In genomic region chr3:173796865-173797264, GRCh38 we compare ENCODE assay signal across 2 cellular contexts.
TF ChIP-seq lines count a peak whose summit lies in the region.

No MANE protein-coding gene starts in this region.

TF ChIP-seq in GM23338, 12 proteins besides CTCF, POLR2A, EP300 and RAD21 (continued from another document):
- TF ChIP-seq, protein P1, sequence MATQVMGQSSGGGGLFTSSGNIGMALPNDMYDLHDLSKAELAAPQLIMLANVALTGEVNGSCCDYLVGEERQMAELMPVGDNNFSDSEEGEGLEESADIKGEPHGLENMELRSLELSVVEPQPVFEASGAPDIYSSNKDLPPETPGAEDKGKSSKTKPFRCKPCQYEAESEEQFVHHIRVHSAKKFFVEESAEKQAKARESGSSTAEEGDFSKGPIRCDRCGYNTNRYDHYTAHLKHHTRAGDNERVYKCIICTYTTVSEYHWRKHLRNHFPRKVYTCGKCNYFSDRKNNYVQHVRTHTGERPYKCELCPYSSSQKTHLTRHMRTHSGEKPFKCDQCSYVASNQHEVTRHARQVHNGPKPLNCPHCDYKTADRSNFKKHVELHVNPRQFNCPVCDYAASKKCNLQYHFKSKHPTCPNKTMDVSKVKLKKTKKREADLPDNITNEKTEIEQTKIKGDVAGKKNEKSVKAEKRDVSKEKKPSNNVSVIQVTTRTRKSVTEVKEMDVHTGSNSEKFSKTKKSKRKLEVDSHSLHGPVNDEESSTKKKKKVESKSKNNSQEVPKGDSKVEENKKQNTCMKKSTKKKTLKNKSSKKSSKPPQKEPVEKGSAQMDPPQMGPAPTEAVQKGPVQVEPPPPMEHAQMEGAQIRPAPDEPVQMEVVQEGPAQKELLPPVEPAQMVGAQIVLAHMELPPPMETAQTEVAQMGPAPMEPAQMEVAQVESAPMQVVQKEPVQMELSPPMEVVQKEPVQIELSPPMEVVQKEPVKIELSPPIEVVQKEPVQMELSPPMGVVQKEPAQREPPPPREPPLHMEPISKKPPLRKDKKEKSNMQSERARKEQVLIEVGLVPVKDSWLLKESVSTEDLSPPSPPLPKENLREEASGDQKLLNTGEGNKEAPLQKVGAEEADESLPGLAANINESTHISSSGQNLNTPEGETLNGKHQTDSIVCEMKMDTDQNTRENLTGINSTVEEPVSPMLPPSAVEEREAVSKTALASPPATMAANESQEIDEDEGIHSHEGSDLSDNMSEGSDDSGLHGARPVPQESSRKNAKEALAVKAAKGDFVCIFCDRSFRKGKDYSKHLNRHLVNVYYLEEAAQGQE (IDR thresholded peaks at IDR 0.05; ENCODE audit: unreplicated experiment): no peak
- TF ChIP-seq NANOG (IDR thresholded peaks at IDR 0.05; ENCODE audit: borderline replicate concordance) (no peak), ZNF114 (CRISPR knock-in tag; IDR thresholded peaks at IDR 0.05) (no peak), EZH2phosphoT487 (IDR thresholded peaks at IDR 0.05; ENCODE audit: unreplicated experiment) (no peak), POLR2AphosphoS5 (IDR thresholded peaks at IDR 0.05; ENCODE audit: low read depth) (no peak), CREB1 (CRISPR knock-in tag; IDR thresholded peaks at IDR 0.05; ENCODE audit: low read depth) (no peak)
- TF ChIP-seq, protein P2, sequence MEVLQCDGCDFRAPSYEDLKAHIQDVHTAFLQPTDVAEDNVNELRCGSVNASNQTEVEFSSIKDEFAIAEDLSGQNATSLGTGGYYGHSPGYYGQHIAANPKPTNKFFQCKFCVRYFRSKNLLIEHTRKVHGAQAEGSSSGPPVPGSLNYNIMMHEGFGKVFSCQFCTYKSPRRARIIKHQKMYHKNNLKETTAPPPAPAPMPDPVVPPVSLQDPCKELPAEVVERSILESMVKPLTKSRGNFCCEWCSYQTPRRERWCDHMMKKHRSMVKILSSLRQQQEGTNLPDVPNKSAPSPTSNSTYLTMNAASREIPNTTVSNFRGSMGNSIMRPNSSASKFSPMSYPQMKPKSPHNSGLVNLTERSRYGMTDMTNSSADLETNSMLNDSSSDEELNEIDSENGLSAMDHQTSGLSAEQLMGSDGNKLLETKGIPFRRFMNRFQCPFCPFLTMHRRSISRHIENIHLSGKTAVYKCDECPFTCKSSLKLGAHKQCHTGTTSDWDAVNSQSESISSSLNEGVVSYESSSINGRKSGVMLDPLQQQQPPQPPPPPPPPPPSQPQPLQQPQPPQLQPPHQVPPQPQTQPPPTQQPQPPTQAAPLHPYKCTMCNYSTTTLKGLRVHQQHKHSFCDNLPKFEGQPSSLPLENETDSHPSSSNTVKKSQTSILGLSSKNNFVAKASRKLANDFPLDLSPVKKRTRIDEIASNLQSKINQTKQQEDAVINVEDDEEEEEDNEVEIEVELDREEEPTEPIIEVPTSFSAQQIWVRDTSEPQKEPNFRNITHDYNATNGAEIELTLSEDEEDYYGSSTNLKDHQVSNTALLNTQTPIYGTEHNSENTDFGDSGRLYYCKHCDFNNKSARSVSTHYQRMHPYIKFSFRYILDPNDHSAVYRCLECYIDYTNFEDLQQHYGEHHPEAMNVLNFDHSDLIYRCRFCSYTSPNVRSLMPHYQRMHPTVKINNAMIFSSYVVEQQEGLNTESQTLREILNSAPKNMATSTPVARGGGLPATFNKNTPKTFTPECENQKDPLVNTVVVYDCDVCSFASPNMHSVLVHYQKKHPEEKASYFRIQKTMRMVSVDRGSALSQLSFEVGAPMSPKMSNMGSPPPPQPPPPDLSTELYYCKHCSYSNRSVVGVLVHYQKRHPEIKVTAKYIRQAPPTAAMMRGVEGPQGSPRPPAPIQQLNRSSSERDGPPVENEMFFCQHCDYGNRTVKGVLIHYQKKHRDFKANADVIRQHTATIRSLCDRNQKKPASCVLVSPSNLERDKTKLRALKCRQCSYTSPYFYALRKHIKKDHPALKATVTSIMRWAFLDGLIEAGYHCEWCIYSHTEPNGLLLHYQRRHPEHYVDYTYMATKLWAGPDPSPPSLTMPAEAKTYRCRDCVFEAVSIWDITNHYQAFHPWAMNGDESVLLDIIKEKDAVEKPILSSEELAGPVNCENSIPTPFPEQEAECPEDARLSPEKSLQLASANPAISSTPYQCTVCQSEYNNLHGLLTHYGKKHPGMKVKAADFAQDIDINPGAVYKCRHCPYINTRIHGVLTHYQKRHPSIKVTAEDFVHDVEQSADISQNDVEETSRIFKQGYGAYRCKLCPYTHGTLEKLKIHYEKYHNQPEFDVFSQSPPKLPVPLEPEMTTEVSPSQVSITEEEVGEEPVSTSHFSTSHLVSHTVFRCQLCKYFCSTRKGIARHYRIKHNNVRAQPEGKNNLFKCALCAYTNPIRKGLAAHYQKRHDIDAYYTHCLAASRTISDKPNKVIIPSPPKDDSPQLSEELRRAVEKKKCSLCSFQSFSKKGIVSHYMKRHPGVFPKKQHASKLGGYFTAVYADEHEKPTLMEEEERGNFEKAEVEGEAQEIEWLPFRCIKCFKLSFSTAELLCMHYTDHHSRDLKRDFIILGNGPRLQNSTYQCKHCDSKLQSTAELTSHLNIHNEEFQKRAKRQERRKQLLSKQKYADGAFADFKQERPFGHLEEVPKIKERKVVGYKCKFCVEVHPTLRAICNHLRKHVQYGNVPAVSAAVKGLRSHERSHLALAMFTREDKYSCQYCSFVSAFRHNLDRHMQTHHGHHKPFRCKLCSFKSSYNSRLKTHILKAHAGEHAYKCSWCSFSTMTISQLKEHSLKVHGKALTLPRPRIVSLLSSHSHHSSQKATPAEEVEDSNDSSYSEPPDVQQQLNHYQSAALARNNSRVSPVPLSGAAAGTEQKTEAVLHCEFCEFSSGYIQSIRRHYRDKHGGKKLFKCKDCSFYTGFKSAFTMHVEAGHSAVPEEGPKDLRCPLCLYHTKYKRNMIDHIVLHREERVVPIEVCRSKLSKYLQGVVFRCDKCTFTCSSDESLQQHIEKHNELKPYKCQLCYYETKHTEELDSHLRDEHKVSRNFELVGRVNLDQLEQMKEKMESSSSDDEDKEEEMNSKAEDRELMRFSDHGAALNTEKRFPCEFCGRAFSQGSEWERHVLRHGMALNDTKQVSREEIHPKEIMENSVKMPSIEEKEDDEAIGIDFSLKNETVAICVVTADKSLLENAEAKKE (CRISPR knock-in tag; IDR thresholded peaks at IDR 0.05): no peak

TF ChIP-seq in WTC11, 78 proteins besides CTCF, POLR2A, EP300 and RAD21 (continued from another document):
- TF ChIP-seq AFF4 (CRISPR knock-in tag; IDR thresholded peaks at IDR 0.05; ENCODE audit: borderline replicate concordance): no peak
- TF ChIP-seq SMAD4 (CRISPR knock-in tag; IDR thresholded peaks at IDR 0.05): no peak
- no peak for TF ChIP-seq ZNF416 (CRISPR knock-in tag; IDR thresholded peaks at IDR 0.05)
- TF ChIP-seq, protein P3, sequence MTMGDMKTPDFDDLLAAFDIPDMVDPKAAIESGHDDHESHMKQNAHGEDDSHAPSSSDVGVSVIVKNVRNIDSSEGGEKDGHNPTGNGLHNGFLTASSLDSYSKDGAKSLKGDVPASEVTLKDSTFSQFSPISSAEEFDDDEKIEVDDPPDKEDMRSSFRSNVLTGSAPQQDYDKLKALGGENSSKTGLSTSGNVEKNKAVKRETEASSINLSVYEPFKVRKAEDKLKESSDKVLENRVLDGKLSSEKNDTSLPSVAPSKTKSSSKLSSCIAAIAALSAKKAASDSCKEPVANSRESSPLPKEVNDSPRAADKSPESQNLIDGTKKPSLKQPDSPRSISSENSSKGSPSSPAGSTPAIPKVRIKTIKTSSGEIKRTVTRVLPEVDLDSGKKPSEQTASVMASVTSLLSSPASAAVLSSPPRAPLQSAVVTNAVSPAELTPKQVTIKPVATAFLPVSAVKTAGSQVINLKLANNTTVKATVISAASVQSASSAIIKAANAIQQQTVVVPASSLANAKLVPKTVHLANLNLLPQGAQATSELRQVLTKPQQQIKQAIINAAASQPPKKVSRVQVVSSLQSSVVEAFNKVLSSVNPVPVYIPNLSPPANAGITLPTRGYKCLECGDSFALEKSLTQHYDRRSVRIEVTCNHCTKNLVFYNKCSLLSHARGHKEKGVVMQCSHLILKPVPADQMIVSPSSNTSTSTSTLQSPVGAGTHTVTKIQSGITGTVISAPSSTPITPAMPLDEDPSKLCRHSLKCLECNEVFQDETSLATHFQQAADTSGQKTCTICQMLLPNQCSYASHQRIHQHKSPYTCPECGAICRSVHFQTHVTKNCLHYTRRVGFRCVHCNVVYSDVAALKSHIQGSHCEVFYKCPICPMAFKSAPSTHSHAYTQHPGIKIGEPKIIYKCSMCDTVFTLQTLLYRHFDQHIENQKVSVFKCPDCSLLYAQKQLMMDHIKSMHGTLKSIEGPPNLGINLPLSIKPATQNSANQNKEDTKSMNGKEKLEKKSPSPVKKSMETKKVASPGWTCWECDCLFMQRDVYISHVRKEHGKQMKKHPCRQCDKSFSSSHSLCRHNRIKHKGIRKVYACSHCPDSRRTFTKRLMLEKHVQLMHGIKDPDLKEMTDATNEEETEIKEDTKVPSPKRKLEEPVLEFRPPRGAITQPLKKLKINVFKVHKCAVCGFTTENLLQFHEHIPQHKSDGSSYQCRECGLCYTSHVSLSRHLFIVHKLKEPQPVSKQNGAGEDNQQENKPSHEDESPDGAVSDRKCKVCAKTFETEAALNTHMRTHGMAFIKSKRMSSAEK (CRISPR knock-in tag; IDR thresholded peaks at IDR 0.05; ENCODE audit: borderline replicate concordance): no peak
